Comparison of ENCODE assay signal across 1 cellular context in the genomic region with DNA sequence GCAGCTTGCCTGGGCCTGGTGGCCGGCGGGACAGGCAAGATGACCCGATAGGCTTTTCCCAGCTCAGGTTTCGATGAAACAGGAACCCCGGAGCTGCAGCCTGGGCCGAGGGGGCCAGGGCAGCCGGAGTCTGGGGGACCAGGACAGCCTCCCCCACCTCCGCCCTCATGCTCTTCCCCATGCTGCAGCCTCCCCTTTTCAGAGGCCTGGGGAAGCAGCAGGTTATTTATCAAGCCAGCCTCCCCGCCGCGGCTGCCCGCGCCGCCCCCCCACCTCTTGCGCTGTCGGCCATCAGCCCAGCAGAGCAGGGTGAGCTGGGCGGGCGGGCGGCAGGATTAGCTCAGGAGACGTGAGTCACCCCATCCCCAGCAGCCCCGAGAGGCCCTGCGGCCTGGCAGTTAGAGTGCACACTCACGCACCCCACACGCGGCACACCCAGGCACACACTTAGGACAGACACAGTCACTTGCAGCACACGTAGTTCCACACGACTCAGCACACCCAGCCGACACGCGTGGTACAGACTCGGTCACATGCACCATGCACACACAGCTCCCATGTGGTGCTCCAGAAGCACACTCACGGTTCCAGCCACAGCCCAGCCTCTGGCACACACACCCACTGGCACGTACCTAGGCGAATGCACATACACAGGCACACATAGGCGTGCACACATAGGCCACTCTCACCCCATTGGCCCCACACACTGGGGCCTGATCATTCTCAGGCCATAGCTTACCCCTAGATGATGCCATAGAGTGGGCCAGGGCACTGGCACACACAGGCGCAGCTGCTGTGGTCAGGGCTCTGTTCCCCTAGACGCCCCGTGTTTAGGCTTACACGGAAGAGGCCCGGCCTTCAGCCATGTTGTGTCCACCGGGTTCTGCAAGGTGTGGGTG.
TF ChIP-seq lines count a peak whose summit lies in the region.

No MANE protein-coding gene starts in this region.

TF ChIP-seq in K562, 482 proteins besides CTCF, POLR2A, EP300 and RAD21 (continued from another document and continues in another):
- TF ChIP-seq, protein P1, sequence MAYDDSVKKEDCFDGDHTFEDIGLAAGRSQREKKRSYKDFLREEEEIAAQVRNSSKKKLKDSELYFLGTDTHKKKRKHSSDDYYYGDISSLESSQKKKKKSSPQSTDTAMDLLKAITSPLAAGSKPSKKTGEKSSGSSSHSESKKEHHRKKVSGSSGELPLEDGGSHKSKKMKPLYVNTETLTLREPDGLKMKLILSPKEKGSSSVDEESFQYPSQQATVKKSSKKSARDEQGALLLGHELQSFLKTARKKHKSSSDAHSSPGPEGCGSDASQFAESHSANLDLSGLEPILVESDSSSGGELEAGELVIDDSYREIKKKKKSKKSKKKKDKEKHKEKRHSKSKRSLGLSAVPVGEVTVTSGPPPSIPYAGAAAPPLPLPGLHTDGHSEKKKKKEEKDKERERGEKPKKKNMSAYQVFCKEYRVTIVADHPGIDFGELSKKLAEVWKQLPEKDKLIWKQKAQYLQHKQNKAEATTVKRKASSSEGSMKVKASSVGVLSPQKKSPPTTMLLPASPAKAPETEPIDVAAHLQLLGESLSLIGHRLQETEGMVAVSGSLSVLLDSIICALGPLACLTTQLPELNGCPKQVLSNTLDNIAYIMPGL (CRISPR knock-in tag; IDR thresholded peaks at IDR 0.05) = no peak
- TF ChIP-seq SPI1 (IDR thresholded peaks at IDR 0.05; ENCODE audit: borderline replicate concordance, low read depth, low read length) = peak; percentile 55
- TF ChIP-seq ETV1 (tag; conservative IDR thresholded peaks at IDR 0.05; ENCODE audit: low read depth) = no peak
- TF ChIP-seq RFX5 (IDR thresholded peaks at IDR 0.05; ENCODE audit: low read depth, low read length) = no peak
- TF ChIP-seq MTF1 (CRISPR knock-in tag; IDR thresholded peaks at IDR 0.05; ENCODE audit: borderline replicate concordance) = no peak
- TF ChIP-seq, protein P2, sequence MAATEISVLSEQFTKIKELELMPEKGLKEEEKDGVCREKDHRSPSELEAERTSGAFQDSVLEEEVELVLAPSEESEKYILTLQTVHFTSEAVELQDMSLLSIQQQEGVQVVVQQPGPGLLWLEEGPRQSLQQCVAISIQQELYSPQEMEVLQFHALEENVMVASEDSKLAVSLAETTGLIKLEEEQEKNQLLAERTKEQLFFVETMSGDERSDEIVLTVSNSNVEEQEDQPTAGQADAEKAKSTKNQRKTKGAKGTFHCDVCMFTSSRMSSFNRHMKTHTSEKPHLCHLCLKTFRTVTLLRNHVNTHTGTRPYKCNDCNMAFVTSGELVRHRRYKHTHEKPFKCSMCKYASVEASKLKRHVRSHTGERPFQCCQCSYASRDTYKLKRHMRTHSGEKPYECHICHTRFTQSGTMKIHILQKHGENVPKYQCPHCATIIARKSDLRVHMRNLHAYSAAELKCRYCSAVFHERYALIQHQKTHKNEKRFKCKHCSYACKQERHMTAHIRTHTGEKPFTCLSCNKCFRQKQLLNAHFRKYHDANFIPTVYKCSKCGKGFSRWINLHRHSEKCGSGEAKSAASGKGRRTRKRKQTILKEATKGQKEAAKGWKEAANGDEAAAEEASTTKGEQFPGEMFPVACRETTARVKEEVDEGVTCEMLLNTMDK (IDR thresholded peaks at IDR 0.05; ENCODE audit: borderline replicate concordance, insufficient read depth, low read depth, low read length, poor library complexity, severe bottlenecking) = no peak
- no peak for TF ChIP-seq ASH1L (IDR thresholded peaks at IDR 0.05; ENCODE audit: borderline replicate concordance, low read depth, partially characterized antibody)
- no peak for TF ChIP-seq CREBBP (IDR thresholded peaks at IDR 0.05; ENCODE audit: low read depth, low read length)
- TF ChIP-seq DNMT1 (IDR thresholded peaks at IDR 0.05) = no peak
- TF ChIP-seq, protein P3, sequence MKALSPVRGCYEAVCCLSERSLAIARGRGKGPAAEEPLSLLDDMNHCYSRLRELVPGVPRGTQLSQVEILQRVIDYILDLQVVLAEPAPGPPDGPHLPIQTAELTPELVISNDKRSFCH (CRISPR knock-in tag; IDR thresholded peaks at IDR 0.05) = no peak
- TF ChIP-seq, protein P3 (tag; IDR thresholded peaks at IDR 0.05) = peak; percentile 82; the same call in 1 of the 2 replicates
- TF ChIP-seq MCM3 (IDR thresholded peaks at IDR 0.05) = no peak
- no peak for TF ChIP-seq RBM15 (IDR thresholded peaks at IDR 0.05; ENCODE audit: insufficient read depth, low read length)
- no peak for TF ChIP-seq PHTF2 (CRISPR knock-in tag; IDR thresholded peaks at IDR 0.05)
- peak; percentile 67; the same call in 1 of the 2 replicates for TF ChIP-seq HDAC8 (tag; IDR thresholded peaks at IDR 0.05)
- peak; percentile 89 for TF ChIP-seq SMARCE1 (IDR thresholded peaks at IDR 0.05)
- TF ChIP-seq BRD9 (IDR thresholded peaks at IDR 0.05; ENCODE audit: low read depth, partially characterized antibody) = no peak
- TF ChIP-seq, protein P4, sequence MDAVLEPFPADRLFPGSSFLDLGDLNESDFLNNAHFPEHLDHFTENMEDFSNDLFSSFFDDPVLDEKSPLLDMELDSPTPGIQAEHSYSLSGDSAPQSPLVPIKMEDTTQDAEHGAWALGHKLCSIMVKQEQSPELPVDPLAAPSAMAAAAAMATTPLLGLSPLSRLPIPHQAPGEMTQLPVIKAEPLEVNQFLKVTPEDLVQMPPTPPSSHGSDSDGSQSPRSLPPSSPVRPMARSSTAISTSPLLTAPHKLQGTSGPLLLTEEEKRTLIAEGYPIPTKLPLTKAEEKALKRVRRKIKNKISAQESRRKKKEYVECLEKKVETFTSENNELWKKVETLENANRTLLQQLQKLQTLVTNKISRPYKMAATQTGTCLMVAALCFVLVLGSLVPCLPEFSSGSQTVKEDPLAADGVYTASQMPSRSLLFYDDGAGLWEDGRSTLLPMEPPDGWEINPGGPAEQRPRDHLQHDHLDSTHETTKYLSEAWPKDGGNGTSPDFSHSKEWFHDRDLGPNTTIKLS (IDR thresholded peaks at IDR 0.05; ENCODE audit: borderline replicate concordance, low read depth) = peak; percentile 54; the same call in 1 of the 2 replicates
- no peak for TF ChIP-seq HLTF (IDR thresholded peaks at IDR 0.05)
- TF ChIP-seq ZFP36 (IDR thresholded peaks at IDR 0.05; ENCODE audit: low read depth, low read length, partially characterized antibody) = no peak
- TF ChIP-seq, protein P5, sequence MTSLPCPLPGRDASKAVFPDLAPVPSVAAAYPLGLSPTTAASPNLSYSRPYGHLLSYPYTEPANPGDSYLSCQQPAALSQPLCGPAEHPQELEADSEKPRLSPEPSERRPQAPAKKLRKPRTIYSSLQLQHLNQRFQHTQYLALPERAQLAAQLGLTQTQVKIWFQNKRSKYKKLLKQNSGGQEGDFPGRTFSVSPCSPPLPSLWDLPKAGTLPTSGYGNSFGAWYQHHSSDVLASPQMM (CRISPR knock-in tag; IDR thresholded peaks at IDR 0.05) = no peak
- no peak for TF ChIP-seq XRCC4 (IDR thresholded peaks at IDR 0.05; ENCODE audit: extremely low read depth, insufficient read depth, insufficient read length)
- no peak for TF ChIP-seq FUS (optimal IDR thresholded peaks at IDR 0.05; ENCODE audit: low read depth, low read length)
- TF ChIP-seq SETDB1 (IDR thresholded peaks at IDR 0.05; ENCODE audit: low read length) = no peak
- peak; percentile 69 for TF ChIP-seq MEIS2 (IDR thresholded peaks at IDR 0.05; ENCODE audit: partially characterized antibody)
- no peak for TF ChIP-seq STAT5B (CRISPR knock-in tag; IDR thresholded peaks at IDR 0.05)
- TF ChIP-seq MAZ (CRISPR knock-in tag; conservative IDR thresholded peaks at IDR 0.05 in 1 of 2, IDR thresholded peaks at IDR 0.05 in 1 of 2) = peak; percentile 89 to 91
- TF ChIP-seq CBX5 (IDR thresholded peaks at IDR 0.05; ENCODE audit: borderline replicate concordance, low read depth) = no peak
- TF ChIP-seq ZNF707 (CRISPR knock-in tag; conservative IDR thresholded peaks at IDR 0.05) = no peak
- TF ChIP-seq TRIM24 (IDR thresholded peaks at IDR 0.05) = peak in 1 of 2 experiments; percentile 57; a peak in 2 of 4 replicates
- TF ChIP-seq, protein P6, sequence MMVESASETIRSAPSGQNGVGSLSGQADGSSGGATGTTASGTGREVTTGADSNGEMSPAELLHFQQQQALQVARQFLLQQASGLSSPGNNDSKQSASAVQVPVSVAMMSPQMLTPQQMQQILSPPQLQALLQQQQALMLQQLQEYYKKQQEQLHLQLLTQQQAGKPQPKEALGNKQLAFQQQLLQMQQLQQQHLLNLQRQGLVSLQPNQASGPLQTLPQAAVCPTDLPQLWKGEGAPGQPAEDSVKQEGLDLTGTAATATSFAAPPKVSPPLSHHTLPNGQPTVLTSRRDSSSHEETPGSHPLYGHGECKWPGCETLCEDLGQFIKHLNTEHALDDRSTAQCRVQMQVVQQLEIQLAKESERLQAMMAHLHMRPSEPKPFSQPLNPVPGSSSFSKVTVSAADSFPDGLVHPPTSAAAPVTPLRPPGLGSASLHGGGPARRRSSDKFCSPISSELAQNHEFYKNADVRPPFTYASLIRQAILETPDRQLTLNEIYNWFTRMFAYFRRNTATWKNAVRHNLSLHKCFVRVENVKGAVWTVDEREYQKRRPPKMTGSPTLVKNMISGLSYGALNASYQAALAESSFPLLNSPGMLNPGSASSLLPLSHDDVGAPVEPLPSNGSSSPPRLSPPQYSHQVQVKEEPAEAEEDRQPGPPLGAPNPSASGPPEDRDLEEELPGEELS (CRISPR knock-in tag; IDR thresholded peaks at IDR 0.05; ENCODE audit: borderline replicate concordance) = 0 out of 2 replicates have a peak, but pooled peaks have one; percentile 82
- no peak for TF ChIP-seq MAFF (IDR thresholded peaks at IDR 0.05; ENCODE audit: low read length)
- no peak for TF ChIP-seq NCOA6 (IDR thresholded peaks at IDR 0.05)
- no peak for TF ChIP-seq BRF1 (IDR thresholded peaks at IDR 0.05; ENCODE audit: borderline replicate concordance, extremely low read depth, insufficient read length)
- no peak for TF ChIP-seq SRSF1 (IDR thresholded peaks at IDR 0.05; ENCODE audit: low read depth, low read length)
- TF ChIP-seq FOXK2 (conservative IDR thresholded peaks at IDR 0.05 in 1 of 2, IDR thresholded peaks at IDR 0.05 in 1 of 2; ENCODE audit: low read depth in 2 of 2) = peak in 1 of 2 experiments; percentile 13; a peak in 1 of 4 replicates
- TF ChIP-seq, protein P7, sequence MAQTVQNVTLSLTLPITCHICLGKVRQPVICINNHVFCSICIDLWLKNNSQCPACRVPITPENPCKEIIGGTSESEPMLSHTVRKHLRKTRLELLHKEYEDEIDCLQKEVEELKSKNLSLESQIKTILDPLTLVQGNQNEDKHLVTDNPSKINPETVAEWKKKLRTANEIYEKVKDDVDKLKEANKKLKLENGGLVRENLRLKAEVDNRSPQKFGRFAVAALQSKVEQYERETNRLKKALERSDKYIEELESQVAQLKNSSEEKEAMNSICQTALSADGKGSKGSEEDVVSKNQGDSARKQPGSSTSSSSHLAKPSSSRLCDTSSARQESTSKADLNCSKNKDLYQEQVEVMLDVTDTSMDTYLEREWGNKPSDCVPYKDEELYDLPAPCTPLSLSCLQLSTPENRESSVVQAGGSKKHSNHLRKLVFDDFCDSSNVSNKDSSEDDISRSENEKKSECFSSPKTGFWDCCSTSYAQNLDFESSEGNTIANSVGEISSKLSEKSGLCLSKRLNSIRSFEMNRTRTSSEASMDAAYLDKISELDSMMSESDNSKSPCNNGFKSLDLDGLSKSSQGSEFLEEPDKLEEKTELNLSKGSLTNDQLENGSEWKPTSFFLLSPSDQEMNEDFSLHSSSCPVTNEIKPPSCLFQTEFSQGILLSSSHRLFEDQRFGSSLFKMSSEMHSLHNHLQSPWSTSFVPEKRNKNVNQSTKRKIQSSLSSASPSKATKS (CRISPR knock-in tag; IDR thresholded peaks at IDR 0.05) = no peak
- no peak for TF ChIP-seq PRMT5 (CRISPR knock-in tag; IDR thresholded peaks at IDR 0.05)
- TF ChIP-seq, protein P8, sequence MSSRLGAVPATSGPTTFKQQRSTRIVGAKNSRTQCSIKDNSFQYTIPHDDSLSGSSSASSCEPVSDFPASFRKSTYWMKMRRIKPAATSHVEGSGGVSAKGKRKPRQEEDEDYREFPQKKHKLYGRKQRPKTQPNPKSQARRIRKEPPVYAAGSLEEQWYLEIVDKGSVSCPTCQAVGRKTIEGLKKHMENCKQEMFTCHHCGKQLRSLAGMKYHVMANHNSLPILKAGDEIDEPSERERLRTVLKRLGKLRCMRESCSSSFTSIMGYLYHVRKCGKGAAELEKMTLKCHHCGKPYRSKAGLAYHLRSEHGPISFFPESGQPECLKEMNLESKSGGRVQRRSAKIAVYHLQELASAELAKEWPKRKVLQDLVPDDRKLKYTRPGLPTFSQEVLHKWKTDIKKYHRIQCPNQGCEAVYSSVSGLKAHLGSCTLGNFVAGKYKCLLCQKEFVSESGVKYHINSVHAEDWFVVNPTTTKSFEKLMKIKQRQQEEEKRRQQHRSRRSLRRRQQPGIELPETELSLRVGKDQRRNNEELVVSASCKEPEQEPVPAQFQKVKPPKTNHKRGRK (tag; IDR thresholded peaks at IDR 0.05) = no peak
- TF ChIP-seq MIER1 (IDR thresholded peaks at IDR 0.05; ENCODE audit: low read depth) = no peak
- TF ChIP-seq, protein P9, sequence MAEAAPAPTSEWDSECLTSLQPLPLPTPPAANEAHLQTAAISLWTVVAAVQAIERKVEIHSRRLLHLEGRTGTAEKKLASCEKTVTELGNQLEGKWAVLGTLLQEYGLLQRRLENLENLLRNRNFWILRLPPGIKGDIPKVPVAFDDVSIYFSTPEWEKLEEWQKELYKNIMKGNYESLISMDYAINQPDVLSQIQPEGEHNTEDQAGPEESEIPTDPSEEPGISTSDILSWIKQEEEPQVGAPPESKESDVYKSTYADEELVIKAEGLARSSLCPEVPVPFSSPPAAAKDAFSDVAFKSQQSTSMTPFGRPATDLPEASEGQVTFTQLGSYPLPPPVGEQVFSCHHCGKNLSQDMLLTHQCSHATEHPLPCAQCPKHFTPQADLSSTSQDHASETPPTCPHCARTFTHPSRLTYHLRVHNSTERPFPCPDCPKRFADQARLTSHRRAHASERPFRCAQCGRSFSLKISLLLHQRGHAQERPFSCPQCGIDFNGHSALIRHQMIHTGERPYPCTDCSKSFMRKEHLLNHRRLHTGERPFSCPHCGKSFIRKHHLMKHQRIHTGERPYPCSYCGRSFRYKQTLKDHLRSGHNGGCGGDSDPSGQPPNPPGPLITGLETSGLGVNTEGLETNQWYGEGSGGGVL (CRISPR knock-in tag; IDR thresholded peaks at IDR 0.05) = no peak
- TF ChIP-seq, protein P10, sequence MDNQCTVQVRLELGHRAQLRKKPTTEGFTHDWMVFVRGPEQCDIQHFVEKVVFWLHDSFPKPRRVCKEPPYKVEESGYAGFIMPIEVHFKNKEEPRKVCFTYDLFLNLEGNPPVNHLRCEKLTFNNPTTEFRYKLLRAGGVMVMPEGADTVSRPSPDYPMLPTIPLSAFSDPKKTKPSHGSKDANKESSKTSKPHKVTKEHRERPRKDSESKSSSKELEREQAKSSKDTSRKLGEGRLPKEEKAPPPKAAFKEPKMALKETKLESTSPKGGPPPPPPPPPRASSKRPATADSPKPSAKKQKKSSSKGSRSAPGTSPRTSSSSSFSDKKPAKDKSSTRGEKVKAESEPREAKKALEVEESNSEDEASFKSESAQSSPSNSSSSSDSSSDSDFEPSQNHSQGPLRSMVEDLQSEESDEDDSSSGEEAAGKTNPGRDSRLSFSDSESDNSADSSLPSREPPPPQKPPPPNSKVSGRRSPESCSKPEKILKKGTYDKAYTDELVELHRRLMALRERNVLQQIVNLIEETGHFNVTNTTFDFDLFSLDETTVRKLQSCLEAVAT (IDR thresholded peaks at IDR 0.05) = 0 out of 4 replicates have a peak, but pooled peaks of 1 of the 2 experiments have one; percentile 34
- TF ChIP-seq KHSRP (IDR thresholded peaks at IDR 0.05) = no peak
- peak; percentile 50 for TF ChIP-seq HNRNPLL (IDR thresholded peaks at IDR 0.05; ENCODE audit: low read depth, low read length, poor library complexity, severe bottlenecking)
- 0 out of 2 replicates have a peak, but pooled peaks have one; percentile 34 for TF ChIP-seq ZNF12 (CRISPR knock-in tag; IDR thresholded peaks at IDR 0.05)
